8 cellular contexts compared by ENCODE assay signal in the genomic region with DNA sequence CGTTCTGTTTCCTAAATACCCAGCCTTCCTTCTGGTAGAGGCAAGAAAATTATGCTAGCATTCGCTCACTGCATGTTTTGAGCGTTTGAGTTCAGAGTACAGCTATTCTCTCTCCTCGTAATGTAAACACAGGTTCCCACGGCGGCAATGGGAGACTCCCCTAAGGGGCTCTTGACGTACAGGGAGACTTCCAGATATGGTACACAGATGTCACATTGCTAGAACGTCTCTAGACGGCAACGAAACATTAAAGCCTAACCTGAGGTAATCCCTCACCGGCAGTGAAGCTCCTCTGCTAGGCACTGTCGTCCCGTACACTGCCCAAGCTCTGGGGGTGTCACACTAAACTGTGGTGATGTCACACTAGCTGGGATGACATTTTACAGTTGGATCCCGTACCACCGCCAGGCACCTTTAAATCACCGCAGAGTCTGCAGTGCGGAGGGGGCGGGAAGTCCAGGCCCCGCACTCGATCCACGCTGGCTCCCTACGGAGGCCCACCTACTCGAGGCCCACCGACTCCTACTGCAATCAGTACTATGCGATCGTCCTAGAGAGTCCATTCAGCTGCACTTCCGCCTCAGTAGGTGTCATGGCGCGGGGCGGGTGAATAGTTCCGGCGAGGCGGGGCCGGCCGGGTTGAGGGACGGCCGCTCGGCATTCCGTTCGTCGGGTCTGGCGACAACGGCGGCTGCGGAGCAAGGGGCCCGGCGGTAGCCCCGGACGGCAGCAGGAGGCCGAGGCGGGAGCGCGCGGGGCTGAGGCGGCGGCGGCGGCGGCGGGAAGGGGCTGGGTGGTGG. TPM values are rescaled to one million over a fixed set of nuclear protein-coding genes. Genes with fewer than 3 reads are reported as not detected.
A peak's percentile ranks its signal among the peaks of the same experiment; 100 is the strongest.
DNase-seq lines count a peak whose midpoint lies in the region; ATAC-seq and TF ChIP-seq lines count a peak whose summit lies in the region.

TSS of gene HIPK1 (plus strand) at position 375 of the 800 bp plus-strand sequence.

- H3K4me3 Mint-ChIP-seq in activated naive CD8-positive, alpha-beta T cell, result peak within 1 kb of the TSS; percentile 97
- H3K4me3 Mint-ChIP-seq in osteocyte (ENCODE audit: unreplicated experiment), result peak within 1 kb of the TSS; percentile 97

- peaks cover 53% of the 10 kb centered on the region for H3K4me1 Mint-ChIP-seq in activated naive CD8-positive, alpha-beta T cell (ENCODE audit: low read depth)
- H3K4me1 Mint-ChIP-seq in osteocyte (ENCODE audit: unreplicated experiment), result peaks cover 48% of the 10 kb centered on the region

- peak within 1 kb of the TSS; percentile 99 for H3K27ac Mint-ChIP-seq in activated naive CD8-positive, alpha-beta T cell
- H3K27ac Mint-ChIP-seq in osteocyte (ENCODE audit: unreplicated experiment), result peak within 1 kb of the TSS; percentile 99

- peak within 1 kb of the TSS; percentile 84 for H3K4me3 ChIP-seq in thoracic aorta

- no peaks in the 10 kb centered on the region for H3K9me3 Mint-ChIP-seq in activated naive CD8-positive, alpha-beta T cell (ENCODE audit: low read depth)
- no peaks in the 10 kb centered on the region for H3K9me3 Mint-ChIP-seq in osteocyte (ENCODE audit: unreplicated experiment)

- TF ChIP-seq CTCF in GM10266 (IDR thresholded peaks at IDR 0.05; ENCODE audit: control insufficient read depth, insufficient read depth, low read depth, missing control alignments), result no peak
- no peak for TF ChIP-seq CTCF in osteocyte (IDR thresholded peaks at IDR 0.05)
- TF ChIP-seq CTCF in thoracic aorta (IDR thresholded peaks at IDR 0.05), result no peak

- H3K27me3 Mint-ChIP-seq in activated naive CD8-positive, alpha-beta T cell, result no peaks in the 10 kb centered on the region
- peaks cover 8% of the 10 kb centered on the region for H3K27me3 Mint-ChIP-seq in osteocyte (ENCODE audit: unreplicated experiment)

- no peaks in the 10 kb centered on the region for H3K36me3 Mint-ChIP-seq in activated naive CD8-positive, alpha-beta T cell
- no peaks in the 10 kb centered on the region for H3K36me3 Mint-ChIP-seq in osteocyte (ENCODE audit: unreplicated experiment)

- H3K36me3 ChIP-seq in thoracic aorta, result no peaks in the 10 kb centered on the region

- H3K4me1 ChIP-seq in thoracic aorta (ENCODE audit: control insufficient read depth in 1 of 2, low read depth in 2 of 2), result peaks cover 24 to 46% of the 10 kb centered on the region in 2 donors

- peak; percentile 60 for ATAC-seq in HG02610 (IDR thresholded peaks at IDR 0.05; ENCODE audit: unreplicated experiment)
- peak; percentile 72 for ATAC-seq in thoracic aorta (ENCODE audit: insufficient number of reproducible peaks, low FRiP score, low read depth)

- H3K9me3 ChIP-seq in thoracic aorta, result no peaks in the 10 kb centered on the region

- peak; percentile 89 for DNase-seq in GM10266 (ENCODE audit: extremely low spot score)
- DNase-seq in NCI-H1092 treated with DMSO at 0.1 percent for 48 hours (lab: John Stamatoyannopoulos, UW), result peak; percentile 90
- DNase-seq in SKM-1 treated with dmso at 0.1 percent for 144 hours (lab: John Stamatoyannopoulos, UW; ENCODE audit: unreplicated experiment), result peak; percentile 79
- peak; percentile 87 for DNase-seq in glomerular visceral epithelial cell (ENCODE audit: extremely low spot score)
- peak; percentile 96 for DNase-seq in osteocyte (ENCODE audit: extremely low spot score, unreplicated experiment)
- peak; percentile 83 for DNase-seq in thoracic aorta (ENCODE audit: low spot score)

- H3K27me3 ChIP-seq in thoracic aorta (replicated peaks; ENCODE audit: insufficient read depth), result no peaks in the 10 kb centered on the region

- peak within 1 kb of the TSS; percentile 92 to 97 for H3K27ac ChIP-seq in thoracic aorta

RNA-seq across cellular contexts. Expression of gene HIPK1, which starts in this region (rescaled TPM):
- total RNA-seq in osteocyte (61.1 and 62.5 TPM in 2 replicates), thoracic aorta (10 to 100 TPM; 47.4 to 59.1 TPM)

Comparison
In these comparisons a context has a peak if more than half of its experiments do, and no peak if none do; other contexts are left out.
1. Peak in every context shown above with its lines: DNase-seq, ATAC-seq, H3K4me3 ChIP-seq and H3K27ac ChIP-seq.